Comparison of ENCODE assay signal across 19 cellular contexts in genomic region chr1:43878854-43879253, GRCh38. TPM values are rescaled to one million over a fixed set of nuclear protein-coding genes. Genes with fewer than 3 reads are reported as not detected.
DNase-seq lines count a peak whose midpoint lies in the region; ATAC-seq and TF ChIP-seq lines count a peak whose summit lies in the region.
"Had no signal": no experiment of that assay in that cellular context is flagged by ENCODE, and none has a peak within 500 bp of the region (broad histone marks: within the 10 kb centered on the region; RNA-seq: fewer than 3 reads in every experiment).

No MANE protein-coding gene starts in this region.

- H3K9me3 Mint-ChIP-seq in activated T-cell treated with anti-CD3 and anti-CD28 coated beads, Interleukin-2, amount 50 U/mL, for 72 hours = no peaks in the 10 kb centered on the region
- H3K9me3 Mint-ChIP-seq in glutamatergic neuron (ENCODE audit: unreplicated experiment) = no peaks in the 10 kb centered on the region
- H3K9me3 Mint-ChIP-seq: activated B cell treated with CpG ODN at 0.5 μM for 24 hours; CD8-positive, alpha-beta memory T cell; central memory CD8-positive, alpha-beta T cell; H9; stimulated activated memory B cell treated with anti-CD40 and anti-IgM and Interleukin-4, amounts not matched to agents 10 μg/mL and 1 μg/mL and 100 μg/mL, for 72 hours had no signal

- no peaks in the 10 kb centered on the region for H4K20me1 ChIP-seq in PC-3 (ENCODE audit: low read length)

- peak overlapping the region; percentile 41 for H3K4me2 ChIP-seq in PC-3 (ENCODE audit: low read length)
- H3K4me2 ChIP-seq in skeletal muscle satellite cell (ENCODE audit: low read length) = peak overlapping the region; percentile 41

- H3K9me3 ChIP-seq in PC-3 (ENCODE audit: low read length) (no peaks in the 10 kb centered on the region), skeletal muscle satellite cell (replicated peaks; ENCODE audit: low read length) (no peaks in the 10 kb centered on the region), HAP-1 (no peaks in the 10 kb centered on the region)
- H3K9me3 ChIP-seq: esophagus squamous epithelium, SJCRH30 had no signal

- peak in 1 of 2 donors; percentile 28 for DNase-seq in activated T-cell treated with anti-CD3 and anti-CD28 coated beads, Interleukin-2, amount 50 U/mL, for 72 hours
- DNase-seq in activated T-cell treated with anti-CD3 and anti-CD28 coated beads, Interleukin-2, amount 50 U/mL, for 48 hours = no peak
- DNase-seq in NCI-H2029 (lab: John Stamatoyannopoulos, UW) (peak; percentile 29), PC-3 (no peak), NK-92 (lab: John Stamatoyannopoulos, UW; ENCODE audit: unreplicated experiment) (no peak), glutamatergic neuron (no peak), HAP-1 (ENCODE audit: low spot score in 2 of 2) (no peak)
- DNase-seq: activated B cell treated with CpG ODN at 0.5 μM for 24 hours; activated effector memory CD4-positive, alpha-beta T cell treated with Interleukin-2 at 50 U/mL for 16 hours; effector CD4-positive, alpha-beta T cell; esophagus squamous epithelium; H9; KBM-7; MV-4-11; SJCRH30 had no signal

- BruUV-seq in PC-3 (replicated peaks; lab: Mats Ljungman, UMichigan) = no TSS peak

- no peak overlapping the region for H3K4me3 ChIP-seq in PC-3 (ENCODE audit: low read length)
- H3K4me3 ChIP-seq in skeletal muscle satellite cell (ENCODE audit: low read length) = no peak overlapping the region
- no peak overlapping the region for H3K4me3 ChIP-seq in HAP-1
- H3K4me3 ChIP-seq: esophagus squamous epithelium, SJCRH30 had no signal

- peak overlapping the region; percentile 64 for H3K27ac ChIP-seq in PC-3 (ENCODE audit: low read length)
- H3K27ac ChIP-seq: esophagus squamous epithelium, SJCRH30 had no signal

- H3K4me1 Mint-ChIP-seq in activated T-cell treated with anti-CD3 and anti-CD28 coated beads, Interleukin-2, amount 50 U/mL, for 72 hours (ENCODE audit: low read depth) = no peaks in the 10 kb centered on the region
- no peaks in the 10 kb centered on the region for H3K4me1 Mint-ChIP-seq in glutamatergic neuron (ENCODE audit: low read depth, unreplicated experiment)
- H3K4me1 Mint-ChIP-seq: activated B cell treated with CpG ODN at 0.5 μM for 24 hours; CD8-positive, alpha-beta memory T cell; central memory CD8-positive, alpha-beta T cell; stimulated activated memory B cell treated with anti-CD40 and anti-IgM and Interleukin-4, amounts not matched to agents 10 μg/mL and 1 μg/mL and 100 μg/mL, for 72 hours had no signal

- CTCF ChIA-PET in PC-3 (lab: Charles Lee) = interaction anchor here (0.8 kb wide), 1 partner anchor 116 kb away, joined by 5 read pairs; no protein-coding TSS in a partner anchor

- no peaks in the 10 kb centered on the region for H3K36me3 Mint-ChIP-seq in activated T-cell treated with anti-CD3 and anti-CD28 coated beads, Interleukin-2, amount 50 U/mL, for 72 hours (ENCODE audit: insufficient read depth in 2 of 2)
- H3K36me3 Mint-ChIP-seq in glutamatergic neuron (ENCODE audit: unreplicated experiment) = no peaks in the 10 kb centered on the region

- H3K4me3 Mint-ChIP-seq in activated T-cell treated with anti-CD3 and anti-CD28 coated beads, Interleukin-2, amount 50 U/mL, for 72 hours = no peak overlapping the region
- H3K4me3 Mint-ChIP-seq in glutamatergic neuron (ENCODE audit: unreplicated experiment) = no peak overlapping the region
- H3K4me3 Mint-ChIP-seq: activated B cell treated with CpG ODN at 0.5 μM for 24 hours; CD8-positive, alpha-beta memory T cell; central memory CD8-positive, alpha-beta T cell; H9; stimulated activated memory B cell treated with anti-CD40 and anti-IgM and Interleukin-4, amounts not matched to agents 10 μg/mL and 1 μg/mL and 100 μg/mL, for 72 hours had no signal

- H3F3A ChIP-seq in PC-3 (ENCODE audit: low read length, unreplicated experiment) = no peaks in the 10 kb centered on the region

- H2AFZ ChIP-seq in PC-3 (ENCODE audit: low read length) = no peak overlapping the region

- no peaks in the 10 kb centered on the region for H3K79me2 ChIP-seq in PC-3 (ENCODE audit: low read length)

- POLR2A ChIA-PET in PC-3 (lab: Charles Lee; ENCODE audit: unreplicated experiment) = interaction anchor here (0.6 kb wide), 1 partner anchor 68 kb away, joined by 3 read pairs; no protein-coding TSS in a partner anchor

- TF ChIP-seq CTCF in PC-3 (conservative IDR thresholded peaks at IDR 0.05; ENCODE audit: low read depth, low read length) = no peak
- no peak for TF ChIP-seq CTCF in glutamatergic neuron (IDR thresholded peaks at IDR 0.05; ENCODE audit: partially characterized antibody, unreplicated experiment)

- ATAC-seq in activated T-cell treated with anti-CD3 and anti-CD28 coated beads, Interleukin-2, amount 50 U/mL, for 72 hours (replicated peaks in 1 of 2) = peak; percentile 75 to 87
- ATAC-seq in PC-3 = no peak
- ATAC-seq: stimulated activated memory B cell treated with anti-CD40 and anti-IgM and Interleukin-4, amounts not matched to agents 10 μg/mL and 1 μg/mL and 100 μg/mL, for 72 hours had no signal

- H3K36me3 ChIP-seq in PC-3 (ENCODE audit: low read depth, low read length) = no peaks in the 10 kb centered on the region
- peaks cover 12% of the 10 kb centered on the region for H3K36me3 ChIP-seq in skeletal muscle satellite cell (ENCODE audit: insufficient read depth, low read length)
- H3K36me3 ChIP-seq in HAP-1 (replicated peaks) = no peaks in the 10 kb centered on the region
- H3K36me3 ChIP-seq: esophagus squamous epithelium, SJCRH30 had no signal

- in situ Hi-C loops in HAP-1 (cut with MboI; ENCODE audit: low sequenced_read_pairs) = no loop called here

- no peaks in the 10 kb centered on the region for H3K27me3 Mint-ChIP-seq in activated T-cell treated with anti-CD3 and anti-CD28 coated beads, Interleukin-2, amount 50 U/mL, for 72 hours (ENCODE audit: low read depth)
- H3K27me3 Mint-ChIP-seq in glutamatergic neuron (ENCODE audit: unreplicated experiment) = peaks cover 2% of the 10 kb centered on the region
- H3K27me3 Mint-ChIP-seq: activated B cell treated with CpG ODN at 0.5 μM for 24 hours; CD8-positive, alpha-beta memory T cell; central memory CD8-positive, alpha-beta T cell; stimulated activated memory B cell treated with anti-CD40 and anti-IgM and Interleukin-4, amounts not matched to agents 10 μg/mL and 1 μg/mL and 100 μg/mL, for 72 hours had no signal

- intact Hi-C loops in PC-3 (cut with micrococcal nuclease) = loop anchor here (5.0 kb wide), 1 partner anchor 42 kb away; no protein-coding TSS in a partner anchor

- peaks cover 27% of the 10 kb centered on the region for H3K4me1 ChIP-seq in PC-3 (ENCODE audit: insufficient read depth, low read length)
- peaks cover 19% of the 10 kb centered on the region for H3K4me1 ChIP-seq in skeletal muscle satellite cell (ENCODE audit: control insufficient read depth, insufficient read depth, low read length)
- H3K4me1 ChIP-seq in HAP-1 = no peaks in the 10 kb centered on the region

- no peak overlapping the region for H3K27ac Mint-ChIP-seq in activated T-cell treated with anti-CD3 and anti-CD28 coated beads, Interleukin-2, amount 50 U/mL, for 72 hours
- H3K27ac Mint-ChIP-seq in glutamatergic neuron (ENCODE audit: unreplicated experiment) = no peak overlapping the region
- H3K27ac Mint-ChIP-seq: activated B cell treated with CpG ODN at 0.5 μM for 24 hours; CD8-positive, alpha-beta memory T cell; H9; stimulated activated memory B cell treated with anti-CD40 and anti-IgM and Interleukin-4, amounts not matched to agents 10 μg/mL and 1 μg/mL and 100 μg/mL, for 72 hours had no signal

- H3K27me3 ChIP-seq in PC-3 (ENCODE audit: low read length) (no peaks in the 10 kb centered on the region), skeletal muscle satellite cell (ENCODE audit: control insufficient read depth, insufficient read depth, low read length) (no peaks in the 10 kb centered on the region), HAP-1 (ENCODE audit: low read depth) (no peaks in the 10 kb centered on the region)
- H3K27me3 ChIP-seq: esophagus squamous epithelium, SJCRH30 had no signal

- no peaks in the 10 kb centered on the region for H3K9me2 ChIP-seq in PC-3 (replicated peaks; ENCODE audit: low read length)

- H3K9ac ChIP-seq in PC-3 (ENCODE audit: low read length) (no peak overlapping the region), skeletal muscle satellite cell (ENCODE audit: low read depth, low read length) (no peak overlapping the region)

RNA-seq across cellular contexts. Expression of gene ARTN, which starts 54.7 kb away (rescaled TPM):
- 1 to 10 TPM; 1.9 to 3.0 TPM for total RNA-seq in activated T-cell treated with anti-CD3 and anti-CD28 coated beads, Interleukin-2, amount 50 U/mL, for 72 hours
- total RNA-seq in PC-3 (2014; rRNA removed) (35.5 and 36.0 TPM in 2 replicates), glutamatergic neuron (ENCODE audit: unreplicated experiment) (not detected)
- not detected in 2 replicates for total RNA-seq in skeletal muscle satellite cell (2012; rRNA removed)
